ENCODE assay signal across 16 cellular contexts in the genomic region with DNA sequence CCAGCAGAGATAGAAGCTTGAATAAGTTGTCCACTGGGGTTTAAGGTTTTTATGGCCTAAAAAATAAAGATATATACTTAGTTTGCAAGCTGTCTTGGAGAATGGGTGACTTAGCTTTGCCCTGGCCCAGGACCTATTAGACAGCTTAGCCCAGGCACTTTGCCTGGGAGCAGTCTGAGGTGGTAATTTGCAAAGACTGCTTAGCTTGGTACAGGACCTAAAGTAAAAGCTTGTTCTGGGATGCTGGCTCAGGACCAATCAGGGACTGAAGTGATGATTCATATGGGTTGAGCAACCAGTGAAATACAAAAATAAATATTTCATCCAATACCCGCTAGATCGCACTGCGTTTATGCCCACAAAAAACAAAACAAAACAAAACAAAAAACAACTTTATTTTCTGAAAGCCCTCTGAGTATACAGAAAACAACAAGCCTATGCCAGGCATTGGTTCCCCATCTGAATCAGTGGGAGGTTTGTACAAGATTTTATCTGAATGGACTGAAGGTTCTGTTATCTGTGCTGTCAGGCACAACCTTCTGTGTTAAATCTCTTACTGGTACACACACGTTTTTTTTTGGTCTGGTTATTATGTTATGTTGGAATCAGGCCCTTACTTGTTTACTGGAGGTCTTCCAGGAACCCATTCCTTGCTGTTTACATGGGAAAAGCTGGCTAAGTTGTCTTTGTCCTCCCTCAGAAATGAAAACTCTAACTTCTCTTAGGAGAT. TPM values are rescaled to one million over a fixed set of nuclear protein-coding genes. Genes with fewer than 3 reads are reported as not detected.
"Had no signal": no experiment of that assay in that cellular context is flagged by ENCODE, and none has a peak within 500 bp of the region (broad histone marks: within the 10 kb centered on the region; RNA-seq: fewer than 3 reads in every experiment).

No MANE protein-coding gene starts in this region.

RNA-seq across cellular contexts. Expression of gene CDY1, which starts 8.6 kb away (rescaled TPM):
- total RNA-seq: activated CD4-positive, alpha-beta memory T cell treated with anti-CD3 and anti-CD28 coated beads, Interleukin-2, amount 10 ng/mL, durations not matched to agents 7 days and 5 days; activated CD4-positive, alpha-beta T cell treated with anti-CD3 and anti-CD28 coated beads for 36 hours; activated CD4-positive, alpha-beta T cell treated with anti-CD3 and anti-CD28 coated beads, Interleukin-2, amount 10 ng/mL, durations not matched to agents 7 days and 5 days; activated CD8-positive, alpha-beta memory T cell treated with anti-CD3 and anti-CD28 coated beads, Interleukin-2, amount 10 ng/mL, durations not matched to agents 7 days and 5 days; activated CD8-positive, alpha-beta T cell treated with anti-CD3 and anti-CD28 coated beads, Interleukin-2, amount 10 ng/mL, durations not matched to agents 7 days and 5 days; activated naive CD8-positive, alpha-beta T cell treated with anti-CD3 and anti-CD28 coated beads, Interleukin-2, amount 10 ng/mL, durations not matched to agents 7 days and 5 days; activated T-helper 2 cell treated with anti-CD3 and anti-CD28 coated beads, Interferon-gamma antibody, Interleukin-2, Interleukin-4, amounts not matched to agents 10 μg/mL and 5 μg/mL and 100 μg/mL, durations not matched to agents 14 hours and 24 hours and 36 hours; ascending aorta; breast epithelium; cardiac septum; cerebellum; T-cell; T-helper 1 cell treated with Interleukin-12 subunit alpha and Interleukin-12 subunit beta and Interleukin-4 antibody, amounts not matched to agents 30 ng/mL and 1 ng/mL, for 36 hours; T-helper 17 cell; T-helper 2 cell treated with Interferon-gamma antibody and Interleukin-4, amounts not matched to agents 100 ng/mL and 5 ng/mL, for 36 hours; WTC11 had no signal
